Comparison of ENCODE assay signal across 8 cellular contexts in genomic region chr18:13725566-13726227, GRCh38.
DNase-seq lines count a peak whose midpoint lies in the region; ATAC-seq lines count a peak whose summit lies in the region.

No MANE protein-coding gene starts in this region.

- peak overlapping the region; percentile 5 to 99 (median 92) for H3K27ac ChIP-seq in skin epidermis

- peak overlapping the region; percentile 94 for H3K4me3 ChIP-seq in iPS-11a (ENCODE audit: low read depth, low read length)
- H3K4me3 ChIP-seq in skin epidermis = peak overlapping the region; percentile 55 to 95 (median 91)

- ATAC-seq in HG03139 (IDR thresholded peaks at IDR 0.05; ENCODE audit: unreplicated experiment) = peak; percentile 5

- DNase-seq in NCI-H2227 treated with DMSO at 0.1 percent for 48 hours (lab: John Stamatoyannopoulos, UW) (peak; percentile 6), NCI-H2227 (lab: John Stamatoyannopoulos, UW; ENCODE audit: unreplicated experiment) (no peak), activated T-helper 1 cell treated with Interleukin-2 at 50 U/mL for 16 hours (ENCODE audit: low read depth) (peak; percentile 0), DMS 273 treated with DMSO at 0.1 percent for 48 hours (lab: John Stamatoyannopoulos, UW) (no peak)
- DNase-seq in effector CD4-positive, alpha-beta T cell = no peak

Comparison
In these comparisons a context has a peak if more than half of its experiments do, and no peak if none do; other contexts are left out.
1. DNase-seq: peak in NCI-H2227 treated with DMSO at 0.1 percent for 48 hours (single experiment) and activated T-helper 1 cell treated with Interleukin-2 at 50 U/mL for 16 hours (single experiment); none in NCI-H2227 (single experiment), effector CD4-positive, alpha-beta T cell (single experiment) and DMS 273 treated with DMSO at 0.1 percent for 48 hours (single experiment).